ENCODE assay signal across 11 cellular contexts in genomic region chr1:180365039-180365438, GRCh38.
A peak's percentile ranks its signal among the peaks of the same experiment; 100 is the strongest.
DNase-seq lines count a peak whose midpoint lies in the region; ATAC-seq and TF ChIP-seq lines count a peak whose summit lies in the region.
"Had no signal": no experiment of that assay in that cellular context is flagged by ENCODE, and none has a peak within 500 bp of the region (broad histone marks: within the 10 kb centered on the region; RNA-seq: fewer than 3 reads in every experiment).

No MANE protein-coding gene starts in this region.

- WGBS in mesendoderm (ENCODE audit: extremely low coverage, insufficient coverage, low lambda C conversion rate) = no CpG with 5 or more reads among the region's 3 CpGs

- H3K4me3 ChIP-seq in Loucy (ENCODE audit: low read length, poor library complexity, severe bottlenecking) = no peak overlapping the region
- no peak overlapping the region for H3K4me3 ChIP-seq in mesendoderm (ENCODE audit: low read length)

- H3K4ac ChIP-seq in mesendoderm (ENCODE audit: low read depth, low read length) = no peak overlapping the region

- H3F3A ChIP-seq in Loucy (ENCODE audit: low read depth) = peaks cover 5% of the 10 kb centered on the region; the same call in 1 of the 2 replicates

- H3K9me3 ChIP-seq in Loucy (ENCODE audit: insufficient read depth, low read depth, low read length) = no peaks in the 10 kb centered on the region

- H2AK5ac ChIP-seq in mesendoderm (ENCODE audit: low read length) = no peak overlapping the region

- H3K27ac Mint-ChIP-seq in WTC11 = no peak overlapping the region

- H2BK5ac ChIP-seq in mesendoderm (ENCODE audit: low read length) = no peak overlapping the region

- POLR2A ChIA-PET in WTC11 (lab: Charles Lee) = no interaction called here
- POLR2A ChIA-PET in RWPE1 (lab: Yijun Ruan, JAX; ENCODE audit: low non-redundant PET) = no interaction called here

- H3K36me3 ChIP-seq in Loucy (ENCODE audit: insufficient read depth, low read length) (no peaks in the 10 kb centered on the region), mesendoderm (ENCODE audit: control insufficient read depth, insufficient read depth, low read length) (no peaks in the 10 kb centered on the region)

- peaks cover 5% of the 10 kb centered on the region for H4K20me1 ChIP-seq in Loucy (ENCODE audit: insufficient read depth, low read length, poor library complexity, severe bottlenecking)

- ATAC-seq in WTC11 (peak; percentile 82), GM21619 (IDR thresholded peaks at IDR 0.05; ENCODE audit: unreplicated experiment) (no peak)

- H3K27ac ChIP-seq in mesendoderm (ENCODE audit: low read depth, low read length) = no peak overlapping the region
- no peak overlapping the region for H3K27ac ChIP-seq in RWPE1

- no peak overlapping the region for H3K4me3 Mint-ChIP-seq in WTC11

- H2BK120ac ChIP-seq in mesendoderm (ENCODE audit: low read depth, low read length) = no peak overlapping the region

- H3K36me3 Mint-ChIP-seq in WTC11 = no peaks in the 10 kb centered on the region

- no peak overlapping the region for H3K18ac ChIP-seq in mesendoderm (ENCODE audit: low read length)

- TF ChIP-seq CTCF in GM10266 (IDR thresholded peaks at IDR 0.05; ENCODE audit: control insufficient read depth, insufficient read depth, low read depth, missing control alignments) (peak; percentile 17), Loucy (conservative IDR thresholded peaks at IDR 0.05; ENCODE audit: low read length) (peak; percentile 71), WTC11 (IDR thresholded peaks at IDR 0.05) (peak; percentile 18; the same call in 1 of the 2 replicates), RWPE1 (conservative IDR thresholded peaks at IDR 0.05; ENCODE audit: low read depth) (no peak)

- peaks cover 26% of the 10 kb centered on the region for H3K79me2 ChIP-seq in Loucy (ENCODE audit: insufficient read depth, low read length)
- no peaks in the 10 kb centered on the region for H3K79me2 ChIP-seq in mesendoderm (ENCODE audit: control insufficient read depth, insufficient read depth, low read length)

- H4K5ac ChIP-seq in mesendoderm (ENCODE audit: low read length) = no peak overlapping the region

- no peaks in the 10 kb centered on the region for H3K9me2 ChIP-seq in Loucy (replicated peaks; ENCODE audit: low read depth, low read length)

- H3K23ac ChIP-seq in mesendoderm (ENCODE audit: low read length) = no peak overlapping the region

- CTCF ChIA-PET in WTC11 (lab: Charles Lee) (interaction anchor here (0.9 to 2.4 kb wide), 8 partner anchors 8 to 177 kb away, joined by 3 to 16 read pairs (median 5); no protein-coding TSS in a partner anchor), RWPE1 (lab: Yijun Ruan, JAX) (interaction anchor here (0.6 kb wide), 1 partner anchor 12 kb away, joined by 3 read pairs; no protein-coding TSS in a partner anchor)

- no peak overlapping the region for H3K56ac ChIP-seq in mesendoderm (ENCODE audit: low read length)

- no peak overlapping the region for H3K4me2 ChIP-seq in Loucy (ENCODE audit: low read depth, low read length, poor library complexity, severe bottlenecking)
- H3K4me2 ChIP-seq in mesendoderm (ENCODE audit: low read length) = no peak overlapping the region

- peaks cover 1% of the 10 kb centered on the region for H3K79me1 ChIP-seq in mesendoderm (ENCODE audit: low read length)

- peaks cover 31% of the 10 kb centered on the region for H3K4me1 Mint-ChIP-seq in WTC11

- no peak overlapping the region for H2AFZ ChIP-seq in Loucy (ENCODE audit: low read length)

- DNase-seq in GM10266 (ENCODE audit: extremely low spot score) (no peak), WTC11 (ENCODE audit: low spot score) (no peak), mesendoderm (peak; percentile 49), LoVo (ENCODE audit: low spot score) (no peak), RWPE1 (ENCODE audit: low spot score) (no peak), NCI-H1436 treated with DMSO at 0.1 percent for 48 hours (lab: John Stamatoyannopoulos, UW) (no peak)
- DNase-seq: activated CD4-positive, alpha-beta T cell treated with anti-CD3 and anti-CD28 coated beads, Interleukin-2, amount 50 U/mL, for 4 hours; amniotic stem cell; Right ventricle myocardium superior had no signal

- no peak overlapping the region for H3K9ac ChIP-seq in Loucy (ENCODE audit: low read depth, low read length, poor library complexity, severe bottlenecking)
- H3K9ac ChIP-seq in mesendoderm (ENCODE audit: low read length) = no peak overlapping the region

- no peaks in the 10 kb centered on the region for H3K9me3 Mint-ChIP-seq in WTC11

- H2BK15ac ChIP-seq in mesendoderm (replicated peaks; ENCODE audit: low read depth) = no peak overlapping the region

- no peaks in the 10 kb centered on the region for H3K27me3 Mint-ChIP-seq in WTC11 (ENCODE audit: low read depth)

- H3K27me3 ChIP-seq in Loucy (ENCODE audit: insufficient read depth, low read length, poor library complexity, severe bottlenecking) (no peaks in the 10 kb centered on the region), mesendoderm (ENCODE audit: insufficient read depth, low read length, poor library complexity) (no peaks in the 10 kb centered on the region)

- peaks cover 32% of the 10 kb centered on the region for H3K4me1 ChIP-seq in Loucy (ENCODE audit: insufficient read depth, low read length, poor library complexity, severe bottlenecking)
- no peaks in the 10 kb centered on the region for H3K4me1 ChIP-seq in mesendoderm (ENCODE audit: control insufficient read depth, low read depth, low read length)

- no peak overlapping the region for H4K8ac ChIP-seq in mesendoderm (ENCODE audit: low read depth, low read length)

TF ChIP-seq in WTC11, 78 proteins besides CTCF, POLR2A, EP300 and RAD21:
- TF ChIP-seq MXD4 (CRISPR knock-in tag; IDR thresholded peaks at IDR 0.05; ENCODE audit: borderline replicate concordance) (no peak), E2F1 (CRISPR knock-in tag; IDR thresholded peaks at IDR 0.05) (no peak), KAT7 (CRISPR knock-in tag; IDR thresholded peaks at IDR 0.05; ENCODE audit: borderline replicate concordance) (no peak), ATF3 (CRISPR knock-in tag; conservative IDR thresholded peaks at IDR 0.05) (no peak), ZNF317 (CRISPR knock-in tag; IDR thresholded peaks at IDR 0.05; ENCODE audit: borderline replicate concordance, low read depth) (no peak), SOX15 (CRISPR knock-in tag; IDR thresholded peaks at IDR 0.05) (no peak), ZNF281 (CRISPR knock-in tag; IDR thresholded peaks at IDR 0.05) (no peak), GABPB1 (CRISPR knock-in tag; IDR thresholded peaks at IDR 0.05) (no peak)
- TF ChIP-seq, protein P1, sequence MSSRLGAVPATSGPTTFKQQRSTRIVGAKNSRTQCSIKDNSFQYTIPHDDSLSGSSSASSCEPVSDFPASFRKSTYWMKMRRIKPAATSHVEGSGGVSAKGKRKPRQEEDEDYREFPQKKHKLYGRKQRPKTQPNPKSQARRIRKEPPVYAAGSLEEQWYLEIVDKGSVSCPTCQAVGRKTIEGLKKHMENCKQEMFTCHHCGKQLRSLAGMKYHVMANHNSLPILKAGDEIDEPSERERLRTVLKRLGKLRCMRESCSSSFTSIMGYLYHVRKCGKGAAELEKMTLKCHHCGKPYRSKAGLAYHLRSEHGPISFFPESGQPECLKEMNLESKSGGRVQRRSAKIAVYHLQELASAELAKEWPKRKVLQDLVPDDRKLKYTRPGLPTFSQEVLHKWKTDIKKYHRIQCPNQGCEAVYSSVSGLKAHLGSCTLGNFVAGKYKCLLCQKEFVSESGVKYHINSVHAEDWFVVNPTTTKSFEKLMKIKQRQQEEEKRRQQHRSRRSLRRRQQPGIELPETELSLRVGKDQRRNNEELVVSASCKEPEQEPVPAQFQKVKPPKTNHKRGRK (CRISPR knock-in tag; IDR thresholded peaks at IDR 0.05; ENCODE audit: borderline replicate concordance) = no peak
- TF ChIP-seq, protein P2, sequence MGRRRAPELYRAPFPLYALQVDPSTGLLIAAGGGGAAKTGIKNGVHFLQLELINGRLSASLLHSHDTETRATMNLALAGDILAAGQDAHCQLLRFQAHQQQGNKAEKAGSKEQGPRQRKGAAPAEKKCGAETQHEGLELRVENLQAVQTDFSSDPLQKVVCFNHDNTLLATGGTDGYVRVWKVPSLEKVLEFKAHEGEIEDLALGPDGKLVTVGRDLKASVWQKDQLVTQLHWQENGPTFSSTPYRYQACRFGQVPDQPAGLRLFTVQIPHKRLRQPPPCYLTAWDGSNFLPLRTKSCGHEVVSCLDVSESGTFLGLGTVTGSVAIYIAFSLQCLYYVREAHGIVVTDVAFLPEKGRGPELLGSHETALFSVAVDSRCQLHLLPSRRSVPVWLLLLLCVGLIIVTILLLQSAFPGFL (CRISPR knock-in tag; IDR thresholded peaks at IDR 0.05; ENCODE audit: borderline replicate concordance) = no peak
